1 cellular context compared by ENCODE assay signal in the genomic region with DNA sequence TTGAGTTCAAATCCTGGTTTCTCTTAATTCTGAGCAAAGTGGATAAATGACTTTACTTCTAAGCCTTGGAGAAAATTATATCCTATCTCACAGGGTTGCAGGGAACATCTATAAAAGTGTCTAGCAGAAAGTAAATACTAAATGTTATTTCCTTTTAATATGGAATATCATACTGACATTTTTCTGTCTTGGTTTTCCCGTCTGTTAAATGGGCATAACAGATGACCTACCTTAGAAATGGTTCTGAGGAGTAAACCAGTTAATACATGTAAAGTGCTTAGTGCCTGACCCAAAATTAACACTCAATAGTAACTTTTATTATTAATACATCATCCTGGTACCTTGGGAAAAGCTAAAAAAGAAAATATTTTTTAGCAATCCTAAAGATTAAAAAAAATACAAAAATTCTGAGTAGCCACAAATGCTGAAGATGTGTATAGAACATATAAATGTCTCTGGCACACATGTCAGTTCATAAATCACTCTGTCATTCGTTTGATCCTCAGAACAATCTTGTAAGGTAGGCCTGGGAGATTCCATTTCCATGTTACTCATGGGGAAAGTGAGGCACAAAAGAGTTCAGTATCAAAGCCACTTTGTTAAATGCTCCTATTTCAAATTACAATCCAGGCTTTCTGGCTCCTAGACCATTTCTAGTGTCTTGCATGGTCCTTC.
TF ChIP-seq lines count a peak whose summit lies in the region.

No MANE protein-coding gene starts in this region.

TF ChIP-seq in HepG2, 621 proteins besides CTCF, POLR2A, EP300 and RAD21:
- TF ChIP-seq BORCS8-MEF2B (CRISPR knock-in tag; IDR thresholded peaks at IDR 0.05) (no peak), ZC3H4 (CRISPR knock-in tag; IDR thresholded peaks at IDR 0.05; ENCODE audit: borderline replicate concordance) (no peak), ZNF629 (CRISPR knock-in tag; conservative IDR thresholded peaks at IDR 0.05) (peak; percentile 72; the same call in 1 of the 2 replicates), SRSF1 (optimal IDR thresholded peaks at IDR 0.05; ENCODE audit: low read depth, low read length) (no peak)
- TF ChIP-seq, protein P1, sequence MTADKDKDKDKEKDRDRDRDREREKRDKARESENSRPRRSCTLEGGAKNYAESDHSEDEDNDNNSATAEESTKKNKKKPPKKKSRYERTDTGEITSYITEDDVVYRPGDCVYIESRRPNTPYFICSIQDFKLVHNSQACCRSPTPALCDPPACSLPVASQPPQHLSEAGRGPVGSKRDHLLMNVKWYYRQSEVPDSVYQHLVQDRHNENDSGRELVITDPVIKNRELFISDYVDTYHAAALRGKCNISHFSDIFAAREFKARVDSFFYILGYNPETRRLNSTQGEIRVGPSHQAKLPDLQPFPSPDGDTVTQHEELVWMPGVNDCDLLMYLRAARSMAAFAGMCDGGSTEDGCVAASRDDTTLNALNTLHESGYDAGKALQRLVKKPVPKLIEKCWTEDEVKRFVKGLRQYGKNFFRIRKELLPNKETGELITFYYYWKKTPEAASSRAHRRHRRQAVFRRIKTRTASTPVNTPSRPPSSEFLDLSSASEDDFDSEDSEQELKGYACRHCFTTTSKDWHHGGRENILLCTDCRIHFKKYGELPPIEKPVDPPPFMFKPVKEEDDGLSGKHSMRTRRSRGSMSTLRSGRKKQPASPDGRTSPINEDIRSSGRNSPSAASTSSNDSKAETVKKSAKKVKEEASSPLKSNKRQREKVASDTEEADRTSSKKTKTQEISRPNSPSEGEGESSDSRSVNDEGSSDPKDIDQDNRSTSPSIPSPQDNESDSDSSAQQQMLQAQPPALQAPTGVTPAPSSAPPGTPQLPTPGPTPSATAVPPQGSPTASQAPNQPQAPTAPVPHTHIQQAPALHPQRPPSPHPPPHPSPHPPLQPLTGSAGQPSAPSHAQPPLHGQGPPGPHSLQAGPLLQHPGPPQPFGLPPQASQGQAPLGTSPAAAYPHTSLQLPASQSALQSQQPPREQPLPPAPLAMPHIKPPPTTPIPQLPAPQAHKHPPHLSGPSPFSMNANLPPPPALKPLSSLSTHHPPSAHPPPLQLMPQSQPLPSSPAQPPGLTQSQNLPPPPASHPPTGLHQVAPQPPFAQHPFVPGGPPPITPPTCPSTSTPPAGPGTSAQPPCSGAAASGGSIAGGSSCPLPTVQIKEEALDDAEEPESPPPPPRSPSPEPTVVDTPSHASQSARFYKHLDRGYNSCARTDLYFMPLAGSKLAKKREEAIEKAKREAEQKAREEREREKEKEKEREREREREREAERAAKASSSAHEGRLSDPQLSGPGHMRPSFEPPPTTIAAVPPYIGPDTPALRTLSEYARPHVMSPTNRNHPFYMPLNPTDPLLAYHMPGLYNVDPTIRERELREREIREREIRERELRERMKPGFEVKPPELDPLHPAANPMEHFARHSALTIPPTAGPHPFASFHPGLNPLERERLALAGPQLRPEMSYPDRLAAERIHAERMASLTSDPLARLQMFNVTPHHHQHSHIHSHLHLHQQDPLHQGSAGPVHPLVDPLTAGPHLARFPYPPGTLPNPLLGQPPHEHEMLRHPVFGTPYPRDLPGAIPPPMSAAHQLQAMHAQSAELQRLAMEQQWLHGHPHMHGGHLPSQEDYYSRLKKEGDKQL (CRISPR knock-in tag; IDR thresholded peaks at IDR 0.05; ENCODE audit: low read depth), result no peak
TF ChIP-seq in HepG2: peak in this region for 1.
